In the genomic region with DNA sequence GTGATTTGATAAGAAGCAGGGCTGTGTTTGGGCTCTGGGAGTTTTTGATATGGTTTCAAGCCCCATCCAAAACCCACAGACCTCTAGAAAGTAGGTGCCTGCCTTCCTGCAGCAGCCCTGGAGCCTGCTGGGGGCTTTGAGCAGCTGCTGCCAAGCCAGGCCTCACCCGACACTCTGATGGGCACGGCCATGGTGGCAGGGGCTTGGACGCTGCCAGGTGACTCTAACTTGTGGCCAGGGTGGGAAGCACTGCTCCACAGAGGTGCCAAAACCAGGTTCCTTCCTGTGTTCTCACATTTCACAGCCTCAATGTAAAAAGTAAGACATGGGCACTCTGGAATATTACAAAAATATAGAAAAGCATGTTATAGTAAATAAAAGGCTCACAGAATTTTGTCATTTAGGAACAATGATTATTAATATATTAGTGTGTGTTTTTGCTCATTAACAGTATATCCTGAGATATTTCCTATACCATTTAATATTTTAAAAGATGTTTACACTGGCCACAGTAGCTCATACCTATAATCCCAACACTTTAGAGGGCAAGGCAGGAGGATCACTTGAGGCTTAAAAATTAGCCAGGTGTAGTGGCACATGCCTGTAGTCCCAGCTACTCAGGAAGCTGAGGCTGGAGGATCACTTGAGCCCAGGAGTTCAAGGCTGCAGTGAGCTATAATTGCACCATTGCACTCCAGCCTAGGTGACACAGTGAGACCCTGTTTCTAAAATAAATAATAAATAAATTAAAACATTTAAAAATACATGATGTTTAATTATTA, we compare ENCODE assay signal across 16 cellular contexts.
A peak's percentile ranks its signal among the peaks of the same experiment; 100 is the strongest.
DNase-seq lines count a peak whose midpoint lies in the region; ATAC-seq, FAIRE-seq and TF ChIP-seq lines count a peak whose summit lies in the region.
"Had no signal": no experiment of that assay in that cellular context is flagged by ENCODE, and none has a peak within 500 bp of the region (broad histone marks: within the 10 kb centered on the region; RNA-seq: fewer than 3 reads in every experiment).

No MANE protein-coding gene starts in this region.

- peaks cover 17% of the 10 kb centered on the region for H3K4me1 Mint-ChIP-seq in glutamatergic neuron (ENCODE audit: low read depth, unreplicated experiment)
- H3K4me1 Mint-ChIP-seq: B cell; CD4-positive, alpha-beta memory T cell had no signal

- H3K36me3 ChIP-seq in GM12878 (ENCODE audit: control insufficient read depth in 2 of 2, insufficient read depth in 2 of 2, low read length in 1 of 2) (no peaks in the 10 kb centered on the region), lower lobe of right lung (no peaks in the 10 kb centered on the region)
- H3K36me3 ChIP-seq: HAP-1 had no signal

- ATAC-seq in GM12878 (peak; percentile 23; the same call in 1 of the 3 replicates), lower lobe of right lung (peak; percentile 70), HG03045 (IDR thresholded peaks at IDR 0.05; ENCODE audit: unreplicated experiment) (no peak)

- SMC1A ChIA-PET in GM12878 (lab: Charles Lee; ENCODE audit: uncharacterized antibody, unreplicated experiment), result interaction anchor here (0.6 to 1.6 kb wide), 3 partner anchors 11 to 403 kb away, joined by 3 to 5 read pairs (median 3); no protein-coding TSS in a partner anchor

- H3K4me3 ChIP-seq in GM12878 (no peak overlapping the region), lower lobe of right lung (no peak overlapping the region)
- H3K4me3 ChIP-seq: HAP-1 had no signal

- DNase-seq in DMS79 treated with DMSO at 0.1 percent for 48 hours (lab: John Stamatoyannopoulos, UW), result peak; percentile 68
- no peak for DNase-seq in GM12878 (ENCODE audit: low read depth, low spot score)
- no peak for DNase-seq in lower lobe of right lung
- no peak for DNase-seq in activated CD4-positive, alpha-beta T cell treated with anti-CD3 and anti-CD28 coated beads, Interleukin-2, amount 50 U/mL, for 48 hours
- DNase-seq in OCI-M2 (lab: John Stamatoyannopoulos, UW; ENCODE audit: unreplicated experiment), result no peak
- no peak for DNase-seq in glutamatergic neuron
- DNase-seq: CD4-positive, alpha-beta memory T cell; Kasumi-1; NCI-H1417; NCI-H1930; NCI-H526; SHP77 had no signal

- H3K27me3 Mint-ChIP-seq in glutamatergic neuron (ENCODE audit: unreplicated experiment), result peaks cover 4% of the 10 kb centered on the region

- no peaks in the 10 kb centered on the region for H3K9me3 ChIP-seq in GM12878 (replicated peaks; ENCODE audit: control insufficient read depth, insufficient read depth, low read length)
- H3K9me3 ChIP-seq in lower lobe of right lung, result no peaks in the 10 kb centered on the region
- H3K9me3 ChIP-seq: HAP-1 had no signal

- no peaks in the 10 kb centered on the region for H3K36me3 Mint-ChIP-seq in glutamatergic neuron (ENCODE audit: unreplicated experiment)
- H3K36me3 Mint-ChIP-seq: CD4-positive, alpha-beta memory T cell had no signal

- FAIRE-seq in GM12878 (lab: Jason Lieb, UNC), result no peak

- TF ChIP-seq CTCF in C4-2B (conservative IDR thresholded peaks at IDR 0.05), result no peak
- no peak for TF ChIP-seq CTCF in GM12878 (IDR thresholded peaks at IDR 0.05 in 2 of 3, conservative IDR thresholded peaks at IDR 0.05 in 1 of 3; ENCODE audit: control insufficient read depth in 2 of 3, extremely low read depth in 1 of 3, insufficient read depth in 1 of 3, low read depth in 3 of 3, low read length in 3 of 3)
- no peak for TF ChIP-seq CTCF in lower lobe of right lung (IDR thresholded peaks at IDR 0.05)
- no peak for TF ChIP-seq CTCF in glutamatergic neuron (IDR thresholded peaks at IDR 0.05; ENCODE audit: partially characterized antibody, unreplicated experiment)

- in situ Hi-C loops in GM12878 (cut with MboI), result no loop called here

- no peak overlapping the region for H3K27ac Mint-ChIP-seq in glutamatergic neuron (ENCODE audit: unreplicated experiment)
- H3K27ac Mint-ChIP-seq: B cell; CD4-positive, alpha-beta memory T cell had no signal

- no peak overlapping the region for H3K4me2 ChIP-seq in GM12878 (ENCODE audit: control insufficient read depth, insufficient read depth)

- H4K20me1 ChIP-seq in GM12878 (ENCODE audit: control insufficient read depth, insufficient read depth), result no peaks in the 10 kb centered on the region

- CTCF ChIA-PET in GM12878 (lab: Yijun Ruan, JAX), result interaction anchor here (1.9 kb wide), 1 partner anchor 141 kb away, joined by 4 read pairs; no protein-coding TSS in a partner anchor

- peak overlapping the region; percentile 18; the same call in 1 of the 2 replicates for H3K27ac ChIP-seq in C4-2B
- H3K27ac ChIP-seq in GM12878 (ENCODE audit: control insufficient read depth, insufficient read depth), result no peak overlapping the region
- H3K27ac ChIP-seq in lower lobe of right lung, result peak overlapping the region; percentile 66

- no peaks in the 10 kb centered on the region for H3K9me3 Mint-ChIP-seq in glutamatergic neuron (ENCODE audit: unreplicated experiment)
- H3K9me3 Mint-ChIP-seq: CD4-positive, alpha-beta memory T cell had no signal

- 5% methylated on average over 3 of the region's 3 CpGs for WGBS in GM12878 (ENCODE audit: insufficient coverage, insufficient replicate concordance, low lambda C conversion rate, missing lambda C conversion rate)

- H3K4me3 Mint-ChIP-seq in glutamatergic neuron (ENCODE audit: unreplicated experiment), result no peak overlapping the region
- H3K4me3 Mint-ChIP-seq: B cell; CD4-positive, alpha-beta memory T cell had no signal

- H3K27me3 ChIP-seq in GM12878 (replicated peaks in 1 of 2; ENCODE audit: control insufficient read depth in 2 of 2, insufficient read depth in 2 of 2, low read length in 1 of 2), result no peaks in the 10 kb centered on the region
- H3K27me3 ChIP-seq in lower lobe of right lung (ENCODE audit: low read depth), result no peaks in the 10 kb centered on the region

- RAD21 ChIA-PET in GM12878 (lab: Charles Lee; ENCODE audit: unreplicated experiment), result interaction anchor here (0.9 kb wide), 1 partner anchor 39 kb away, joined by 3 read pairs; no protein-coding TSS in a partner anchor

- no peaks in the 10 kb centered on the region; the same call in 1 of the 2 replicates for H3K4me1 ChIP-seq in GM12878 (ENCODE audit: control insufficient read depth, insufficient read depth, low read length)
- peaks cover 43% of the 10 kb centered on the region for H3K4me1 ChIP-seq in lower lobe of right lung
- H3K4me1 ChIP-seq: HAP-1 had no signal

- intact Hi-C loops in GM12878 (cut with micrococcal nuclease; ENCODE audit: unreplicated experiment) (no loop called here), lower lobe of right lung (cut with DNase I) (no loop called here)

- no peaks in the 10 kb centered on the region for H3K79me2 ChIP-seq in GM12878 (ENCODE audit: control insufficient read depth, insufficient read depth, low read length)

- TF ChIP-seq POLR2A in GM12878 (IDR thresholded peaks at IDR 0.05; ENCODE audit: low read depth, low read length), result no peak

- POLR2A ChIA-PET in GM12878 (lab: Charles Lee), result no interaction called here

- no TSS peak for BruUV-seq in GM12878 (replicated peaks; lab: Mats Ljungman, UMichigan)

- no peak overlapping the region for H3K9ac ChIP-seq in GM12878 (ENCODE audit: control insufficient read depth, insufficient read depth, low read length)

- TF ChIP-seq EP300 in GM12878 (IDR thresholded peaks at IDR 0.05; ENCODE audit: borderline replicate concordance in 1 of 2, control insufficient read depth in 1 of 2, low read depth in 2 of 2, low read length in 2 of 2), result no peak

- TF ChIP-seq RAD21 in GM12878 (IDR thresholded peaks at IDR 0.05; ENCODE audit: insufficient read depth, low read depth, low read length), result no peak

- no peak overlapping the region for H2AFZ ChIP-seq in GM12878 (ENCODE audit: control insufficient read depth, low read depth, low read length)

TF ChIP-seq in GM12878, 131 proteins besides CTCF, POLR2A, EP300 and RAD21:
- TF ChIP-seq TCF7 (IDR thresholded peaks at IDR 0.05; ENCODE audit: borderline replicate concordance) (no peak), ATF7 (IDR thresholded peaks at IDR 0.05; ENCODE audit: low read depth) (no peak), GABPA (IDR thresholded peaks at IDR 0.05; ENCODE audit: low read depth) (no peak), RBBP5 (conservative IDR thresholded peaks at IDR 0.05) (no peak), ATF2 (IDR thresholded peaks at IDR 0.05; ENCODE audit: low read length) (no peak), HDAC6 (IDR thresholded peaks at IDR 0.05; ENCODE audit: unreplicated experiment) (no peak), ETV6 (conservative IDR thresholded peaks at IDR 0.05 in 1 of 2, IDR thresholded peaks at IDR 0.05 in 1 of 2; ENCODE audit: borderline replicate concordance in 1 of 2, low read depth in 1 of 2) (no peak), EGR1 (IDR thresholded peaks at IDR 0.05; ENCODE audit: borderline replicate concordance in 1 of 2, low read depth in 2 of 2, low read length in 2 of 2) (no peak), MEF2B (IDR thresholded peaks at IDR 0.05; ENCODE audit: partially characterized antibody, poor library complexity, severe bottlenecking) (no peak), SP1 (IDR thresholded peaks at IDR 0.05; ENCODE audit: low read depth, low read length) (no peak), STAT3 (IDR thresholded peaks at IDR 0.05; ENCODE audit: low read depth, low read length) (no peak), WRNIP1 (IDR thresholded peaks at IDR 0.05; ENCODE audit: borderline replicate concordance, low read depth, low read length) (no peak)
